In the genomic region with DNA sequence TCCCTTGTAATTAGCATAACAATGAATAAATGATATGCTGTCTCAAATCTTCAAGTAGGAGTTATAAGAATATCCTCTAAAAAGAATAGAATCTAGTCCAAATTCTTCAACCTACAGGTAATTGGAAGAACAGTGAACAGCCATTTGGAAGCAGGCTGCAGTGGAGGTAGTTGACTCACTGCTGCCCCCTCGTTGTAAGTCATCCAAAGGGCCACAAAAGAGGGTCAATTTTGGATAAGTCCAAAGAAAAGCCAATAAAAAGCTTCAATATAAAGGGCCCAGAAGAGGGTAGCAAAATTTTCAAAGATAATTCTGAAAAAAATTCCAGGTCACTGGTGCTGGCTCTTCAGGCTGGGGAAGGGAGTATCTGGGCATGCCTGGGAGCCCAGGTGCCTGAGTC, we compare ENCODE assay signal across 9 cellular contexts.
A peak's percentile ranks its signal among the peaks of the same experiment; 100 is the strongest.
DNase-seq lines count a peak whose midpoint lies in the region; ATAC-seq, FAIRE-seq and TF ChIP-seq lines count a peak whose summit lies in the region.
"Had no signal": no experiment of that assay in that cellular context is flagged by ENCODE, and none has a peak within 500 bp of the region (broad histone marks: within the 10 kb centered on the region; RNA-seq: fewer than 3 reads in every experiment).

No MANE protein-coding gene starts in this region.

- no peak overlapping the region for H2AK5ac ChIP-seq in mesendoderm (ENCODE audit: low read length)

- H3K4me1 ChIP-seq in mesendoderm (ENCODE audit: control insufficient read depth, low read depth, low read length) (no peaks in the 10 kb centered on the region), gastroesophageal sphincter (peaks cover 0 to 11% (median 5%) of the 10 kb centered on the region in 3 donors)

- no peak for DNase-seq in GM06990 (ENCODE audit: extremely low read depth, insufficient read length)
- peak; percentile 36 for DNase-seq in bronchial epithelial cell (ENCODE audit: low read depth)
- DNase-seq in mesendoderm: peak; percentile 55
- DNase-seq: T-helper 9 cell had no signal

- peak; percentile 67 for TF ChIP-seq CTCF in GM06990 (IDR thresholded peaks at IDR 0.05; ENCODE audit: insufficient read depth, low read length, poor library complexity, severe bottlenecking)
- peak; percentile 56 for TF ChIP-seq CTCF in LNCAP (IDR thresholded peaks at IDR 0.05)
- TF ChIP-seq CTCF in bronchial epithelial cell (IDR thresholded peaks at IDR 0.05; ENCODE audit: insufficient read depth, low read length, severe bottlenecking): peak; percentile 55
- no peak for TF ChIP-seq CTCF in gastroesophageal sphincter (IDR thresholded peaks at IDR 0.05)

- H3K36me3 ChIP-seq in GM06990 (ENCODE audit: control insufficient read depth, insufficient read depth, low read length) (no peaks in the 10 kb centered on the region), bronchial epithelial cell (ENCODE audit: control insufficient read depth, insufficient read depth, low read length) (no peaks in the 10 kb centered on the region), mesendoderm (ENCODE audit: control insufficient read depth, insufficient read depth, low read length) (no peaks in the 10 kb centered on the region), gastroesophageal sphincter (no peaks in the 10 kb centered on the region)

- H2BK120ac ChIP-seq in mesendoderm (ENCODE audit: low read depth, low read length): no peak overlapping the region

- no peaks in the 10 kb centered on the region for H3K79me1 ChIP-seq in mesendoderm (ENCODE audit: low read length)

- H3K23ac ChIP-seq in mesendoderm (ENCODE audit: low read length): no peak overlapping the region

- H3K4me3 ChIP-seq in GM06990 (replicated peaks; ENCODE audit: low read depth, low read length): no peak overlapping the region
- H3K4me3 ChIP-seq in bronchial epithelial cell (ENCODE audit: low read depth, low read length): no peak overlapping the region
- no peak overlapping the region for H3K4me3 ChIP-seq in mesendoderm (ENCODE audit: low read length)
- no peak overlapping the region for H3K4me3 ChIP-seq in gastroesophageal sphincter

- no peaks in the 10 kb centered on the region for H3K79me2 ChIP-seq in mesendoderm (ENCODE audit: control insufficient read depth, insufficient read depth, low read length)

- ATAC-seq in gastroesophageal sphincter: no peak
- no peak for ATAC-seq in GM18517 (IDR thresholded peaks at IDR 0.05; ENCODE audit: unreplicated experiment)
- no peak for ATAC-seq in GM21576 (IDR thresholded peaks at IDR 0.05; ENCODE audit: unreplicated experiment)
- no peak for ATAC-seq in HG03469 (IDR thresholded peaks at IDR 0.05; ENCODE audit: unreplicated experiment)

- H3K56ac ChIP-seq in mesendoderm (ENCODE audit: low read length): no peak overlapping the region

- no peak overlapping the region for H4K5ac ChIP-seq in mesendoderm (ENCODE audit: low read length)

- TF ChIP-seq EP300 in gastroesophageal sphincter (IDR thresholded peaks at IDR 0.05): no peak

- FAIRE-seq in bronchial epithelial cell (lab: Jason Lieb, UNC): no peak

- no peaks in the 10 kb centered on the region for H3K9me3 ChIP-seq in gastroesophageal sphincter

- no peak overlapping the region for H2BK5ac ChIP-seq in mesendoderm (ENCODE audit: low read length)

- no peak overlapping the region for H3K27ac ChIP-seq in mesendoderm (ENCODE audit: low read depth, low read length)
- no peak overlapping the region for H3K27ac ChIP-seq in gastroesophageal sphincter

- no peak overlapping the region for H2BK15ac ChIP-seq in mesendoderm (replicated peaks; ENCODE audit: low read depth)

- no CpG with 5 or more reads among the region's 1 CpG for WGBS in mesendoderm (ENCODE audit: extremely low coverage, insufficient coverage, low lambda C conversion rate)
- WGBS in gastroesophageal sphincter (ENCODE audit: low coverage in 1 of 2), 2 donors: 9 to 13% methylated on average over 1 of the region's 1 CpG

- no peak overlapping the region for H4K8ac ChIP-seq in mesendoderm (ENCODE audit: low read depth, low read length)

- H3K27me3 ChIP-seq in GM06990 (replicated peaks; ENCODE audit: control insufficient read depth, insufficient read depth, low read length): no peaks in the 10 kb centered on the region
- H3K27me3 ChIP-seq in bronchial epithelial cell (ENCODE audit: control insufficient read depth, insufficient read depth, low read length): peaks cover 2% of the 10 kb centered on the region
- H3K27me3 ChIP-seq in mesendoderm (ENCODE audit: insufficient read depth, low read length, poor library complexity): no peaks in the 10 kb centered on the region
- H3K27me3 ChIP-seq in gastroesophageal sphincter: no peaks in the 10 kb centered on the region

- no peak overlapping the region for H3K4me2 ChIP-seq in mesendoderm (ENCODE audit: low read length)

- no peak overlapping the region for H3K9ac ChIP-seq in mesendoderm (ENCODE audit: low read length)

- TF ChIP-seq POLR2A in gastroesophageal sphincter (IDR thresholded peaks at IDR 0.05): no peak

- no peak overlapping the region for H3K18ac ChIP-seq in mesendoderm (ENCODE audit: low read length)

- no peak overlapping the region for H3K4ac ChIP-seq in mesendoderm (ENCODE audit: low read depth, low read length)

Comparison
In these comparisons a context has a peak if more than half of its experiments do, and no peak if none do; other contexts are left out.
1. CTCF ChIP-seq: peak in GM06990 (single experiment), LNCAP (single experiment) and bronchial epithelial cell (single experiment); none in gastroesophageal sphincter (0 of 4).